Comparison of ENCODE assay signal across 8 cellular contexts in genomic region chr10:75019360-75019759, GRCh38.
A peak's percentile ranks its signal among the peaks of the same experiment; 100 is the strongest.
DNase-seq lines count a peak whose midpoint lies in the region; ATAC-seq and TF ChIP-seq lines count a peak whose summit lies in the region.

No MANE protein-coding gene starts in this region.

- H3K4me3 ChIP-seq in H7 (ENCODE audit: insufficient read depth, low read depth, low read length), result no peak overlapping the region

- H3K27ac Mint-ChIP-seq in effector memory CD8-positive, alpha-beta T cell, result peak overlapping the region; percentile 32 to 60

- peaks cover 4% of the 10 kb centered on the region for H3K36me3 ChIP-seq in H7 (replicated peaks; ENCODE audit: control insufficient read depth, insufficient read depth, low read length)

- ATAC-seq in effector memory CD8-positive, alpha-beta T cell (replicated peaks), result peak; percentile 32

- H3K27me3 Mint-ChIP-seq in effector memory CD8-positive, alpha-beta T cell, result no peaks in the 10 kb centered on the region

- peak; percentile 24 for TF ChIP-seq CTCF in AG09319 (IDR thresholded peaks at IDR 0.05; ENCODE audit: low read depth, low read length)
- TF ChIP-seq CTCF in GM12872 (IDR thresholded peaks at IDR 0.05; ENCODE audit: insufficient read depth, low read depth, low read length), result peak; percentile 45; the same call in 2 of the 3 replicates

- no peak overlapping the region for H3K4me3 Mint-ChIP-seq in effector memory CD8-positive, alpha-beta T cell

- DNase-seq in AG09319 (ENCODE audit: extremely low read depth, low read depth) (no peak), NCI-H748 treated with DMSO at 0.1 percent for 48 hours (lab: John Stamatoyannopoulos, UW) (peak; percentile 65), retina (peak; percentile 36), H7 (no peak), AG20443 (ENCODE audit: low spot score) (no peak)
- DNase-seq in effector memory CD8-positive, alpha-beta T cell, result no peak
- no peak for DNase-seq in stimulated activated CD4-positive, alpha-beta T cell treated with anti-CD3 and anti-CD28 coated beads, Interleukin-4, amount 100 ng/mL, for 1 hour

- H3K27me3 ChIP-seq in H7 (ENCODE audit: control insufficient read depth, insufficient read depth, low read length), result no peaks in the 10 kb centered on the region

- H3K36me3 Mint-ChIP-seq in effector memory CD8-positive, alpha-beta T cell (ENCODE audit: insufficient read depth), result peaks cover 24% of the 10 kb centered on the region

- no peaks in the 10 kb centered on the region for H3K9me3 Mint-ChIP-seq in effector memory CD8-positive, alpha-beta T cell

- H3K4me1 Mint-ChIP-seq in effector memory CD8-positive, alpha-beta T cell (ENCODE audit: low read depth in 2 of 2), result peaks cover 12 to 26% of the 10 kb centered on the region in 2 donors

Comparison
In these comparisons a context has a peak if more than half of its experiments do, and no peak if none do; other contexts are left out.
1. DNase-seq: peak in NCI-H748 treated with DMSO at 0.1 percent for 48 hours (single experiment) and retina (single experiment); none in AG09319 (single experiment), effector memory CD8-positive, alpha-beta T cell (0 of 3), H7 (single experiment), stimulated activated CD4-positive, alpha-beta T cell treated with anti-CD3 and anti-CD28 coated beads, Interleukin-4, amount 100 ng/mL, for 1 hour (single experiment) and AG20443 (single experiment).